In the genomic region with DNA sequence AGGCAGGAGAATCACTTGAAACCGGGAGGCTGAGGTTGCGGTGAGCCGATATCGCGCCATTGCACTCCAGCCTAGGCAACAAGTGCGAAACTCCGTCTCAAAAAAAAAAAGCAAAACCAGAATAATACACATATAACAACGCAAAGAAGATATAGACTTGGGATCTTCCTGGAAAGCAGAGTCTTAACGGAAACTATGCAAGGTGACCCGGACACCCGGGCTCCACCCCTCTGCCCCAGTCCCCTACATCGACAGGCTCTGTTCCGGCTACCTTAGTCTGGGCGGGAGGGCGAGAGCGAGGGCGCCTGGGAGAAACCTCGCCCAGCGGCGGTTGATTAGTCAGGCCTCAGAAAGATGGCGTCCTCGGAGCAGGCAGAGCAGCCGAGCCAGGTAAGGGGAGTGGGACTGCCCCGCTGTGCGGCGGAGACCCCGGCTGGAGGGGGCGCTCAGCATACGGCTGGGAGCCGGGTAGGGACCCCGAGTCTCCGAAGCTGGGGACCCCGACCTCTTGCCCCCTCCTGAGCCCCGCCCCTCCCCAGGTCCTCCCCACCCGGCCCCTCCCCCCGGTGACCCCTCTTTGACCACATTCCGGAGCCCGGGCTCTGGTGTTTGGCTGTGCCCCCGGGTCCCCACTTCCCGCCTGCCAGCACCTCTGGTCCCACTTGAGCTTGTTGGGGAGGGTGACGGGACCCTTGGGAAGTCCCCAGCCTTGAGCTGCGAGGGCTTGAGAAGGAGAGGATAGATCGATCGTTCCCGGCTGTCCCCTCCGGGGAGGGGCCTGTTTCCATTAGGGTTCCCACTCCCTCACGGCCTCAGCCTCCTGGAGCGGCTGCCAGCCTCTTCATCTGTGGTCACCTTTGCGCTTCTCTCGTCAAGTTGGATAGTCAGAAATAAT, we compare ENCODE assay signal across 8 cellular contexts. TPM values are rescaled to one million over a fixed set of nuclear protein-coding genes. Genes with fewer than 3 reads are reported as not detected.
DNase-seq lines count a peak whose midpoint lies in the region; ATAC-seq and TF ChIP-seq lines count a peak whose summit lies in the region.

A gene with protein sequence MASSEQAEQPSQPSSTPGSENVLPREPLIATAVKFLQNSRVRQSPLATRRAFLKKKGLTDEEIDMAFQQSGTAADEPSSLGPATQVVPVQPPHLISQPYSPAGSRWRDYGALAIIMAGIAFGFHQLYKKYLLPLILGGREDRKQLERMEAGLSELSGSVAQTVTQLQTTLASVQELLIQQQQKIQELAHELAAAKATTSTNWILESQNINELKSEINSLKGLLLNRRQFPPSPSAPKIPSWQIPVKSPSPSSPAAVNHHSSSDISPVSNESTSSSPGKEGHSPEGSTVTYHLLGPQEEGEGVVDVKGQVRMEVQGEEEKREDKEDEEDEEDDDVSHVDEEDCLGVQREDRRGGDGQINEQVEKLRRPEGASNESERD (plus strand): TSS at position 338 of the 895 bp plus-strand sequence. CDS start 17 bp downstream, at position 355.

- POLR2A ChIA-PET in T-cell (lab: Charles Lee) = interaction anchor here in 1 of 2 donors (0.6 kb wide), 1 partner anchor 22 kb away, joined by 3 read pairs; no protein-coding TSS in a partner anchor

- intact Hi-C loops in left cardiac atrium (cut with DNase I) = no loop called here
- intact Hi-C loops in posterior cingulate gyrus (cut with DNase I) = no loop called here

- no peak for TF ChIP-seq CTCF in GM06990 (IDR thresholded peaks at IDR 0.05; ENCODE audit: insufficient read depth, low read length, poor library complexity, severe bottlenecking)
- no peak for TF ChIP-seq CTCF in type B pancreatic cell (conservative IDR thresholded peaks at IDR 0.05)

- H3K9me3 Mint-ChIP-seq in T-cell (no peaks in the 10 kb centered on the region), type B pancreatic cell (no peaks in the 10 kb centered on the region)

- DNase-seq in GM06990 (ENCODE audit: extremely low read depth, insufficient read length) = peak; percentile 88
- DNase-seq in NCI-H1417 treated with DMSO at 0.1 percent for 48 hours (lab: John Stamatoyannopoulos, UW) = peak; percentile 63
- DNase-seq in T-cell = peak; percentile 71 to 89 (median 80)
- peak; percentile 90 for DNase-seq in left cardiac atrium
- DNase-seq in posterior cingulate gyrus = peak; percentile 74 to 98 (median 86)
- peak; percentile 89 for DNase-seq in type B pancreatic cell (ENCODE audit: extremely low spot score, unreplicated experiment)

- H3K27me3 Mint-ChIP-seq in T-cell (no peaks in the 10 kb centered on the region), type B pancreatic cell (no peaks in the 10 kb centered on the region)

- ATAC-seq in HG02623 (IDR thresholded peaks at IDR 0.05; ENCODE audit: unreplicated experiment) (peak; percentile 54), T-cell (replicated peaks in 1 of 4) (peak; percentile 77 to 83 (median 82)), left cardiac atrium (peak; percentile 90 to 94)

- peak within 1 kb of the TSS; percentile 76 for H3K4me3 ChIP-seq in GM06990 (replicated peaks; ENCODE audit: low read depth, low read length)

- H3K36me3 ChIP-seq in GM06990 (ENCODE audit: control insufficient read depth, insufficient read depth, low read length) = no peaks in the 10 kb centered on the region; the same call in 1 of the 2 replicates

- peak within 1 kb of the TSS; percentile 85 to 88 for H3K27ac Mint-ChIP-seq in T-cell
- peak within 1 kb of the TSS; percentile 91 for H3K27ac Mint-ChIP-seq in type B pancreatic cell

- peak within 1 kb of the TSS; percentile 93 to 97 (median 95) for H3K4me3 Mint-ChIP-seq in T-cell
- peak within 1 kb of the TSS; percentile 95 for H3K4me3 Mint-ChIP-seq in type B pancreatic cell

- peak within 1 kb of the TSS; percentile 64 for H3K27ac ChIP-seq in adipose tissue (ENCODE audit: low read depth, low read length)

- H3K27me3 ChIP-seq in GM06990 (replicated peaks; ENCODE audit: control insufficient read depth, insufficient read depth, low read length) = no peaks in the 10 kb centered on the region

- CTCF ChIA-PET in T-cell (lab: Charles Lee) = interaction anchor here in 1 of 2 donors (0.6 to 1.0 kb wide), 3 partner anchors 45 to 1331 kb away, joined by 3 to 6 read pairs (median 5); partner anchors contain the start of genes CENPS and CLCN6

- WGBS in adipose tissue, 3 donors = 8 to 13% (median 10%) methylated on average over 40 to 50 of the region's 50 CpGs

- H3K4me1 Mint-ChIP-seq in T-cell (peaks cover 52 to 57% (median 54%) of the 10 kb centered on the region in 3 donors), type B pancreatic cell (ENCODE audit: unreplicated experiment) (peaks cover 33% of the 10 kb centered on the region)

- H3K36me3 Mint-ChIP-seq in T-cell (no peaks in the 10 kb centered on the region), type B pancreatic cell (peaks cover 5% of the 10 kb centered on the region)

RNA-seq across cellular contexts. Expression of the gene that starts here (rescaled TPM):
- 10 to 100 TPM; 22.3 to 24.5 (median 22.7) TPM for total RNA-seq in T-cell
- polyA plus RNA-seq in adipose tissue = 10 to 100 TPM in 2 of 3 donors, 1 to 10 TPM in 1; 9.2 to 26.6 (median 10.8) TPM
- total RNA-seq in left cardiac atrium = 10 to 100 TPM; 17.6 to 24.7 TPM
- 22.5 and 25.3 TPM in 2 replicates for total RNA-seq in type B pancreatic cell (ENCODE audit: low replicate concordance)

Comparison
In these comparisons a context has a peak if more than half of its experiments do, and no peak if none do; other contexts are left out.
1. Peak in every context shown above with its lines: DNase-seq, ATAC-seq, H3K4me3 ChIP-seq and H3K27ac ChIP-seq.